In the genomic region with DNA sequence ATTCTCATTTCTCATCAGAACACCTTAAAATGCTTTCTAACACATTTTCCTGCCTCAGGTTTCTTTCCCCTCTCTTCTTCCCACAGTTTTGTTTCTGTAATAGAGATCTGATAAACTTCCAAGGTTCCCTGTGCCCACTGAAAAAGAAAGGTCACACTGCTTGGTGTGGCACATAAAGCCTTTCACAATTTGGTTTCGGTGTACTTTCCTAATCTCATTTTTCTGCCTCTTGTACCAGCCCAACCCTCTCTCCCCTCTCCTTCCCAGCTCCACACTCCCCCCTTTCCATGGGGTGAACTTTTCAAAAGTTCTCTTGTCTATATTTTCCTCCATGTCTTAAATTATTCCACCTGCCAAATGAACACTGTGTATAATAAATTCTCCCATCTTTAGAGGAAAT, we compare ENCODE assay signal across 14 cellular contexts.
"Had no signal": no experiment of that assay in that cellular context is flagged by ENCODE, and none has a peak within 500 bp of the region (broad histone marks: within the 10 kb centered on the region; RNA-seq: fewer than 3 reads in every experiment).

No MANE protein-coding gene starts in this region.

- H3K4me1 Mint-ChIP-seq: neural crest cell had no signal

- H3K9me3 ChIP-seq: heart left ventricle, ovary, upper lobe of left lung had no signal

- ATAC-seq: activated CD8-positive, alpha-beta T cell treated with anti-CD3 and anti-CD28 coated beads, Interleukin-2, amount 10 ng/mL, durations not matched to agents 7 days and 5 days; activated naive CD4-positive, alpha-beta T cell treated with anti-CD3 and anti-CD28 coated beads, Interleukin-2, amount 50 U/mL, for 72 hours; foreskin keratinocyte; heart left ventricle; left ventricle myocardium superior; T-cell had no signal

- H3K36me3 Mint-ChIP-seq: activated naive CD4-positive, alpha-beta T cell treated with anti-CD3 and anti-CD28 coated beads, Interleukin-2, amount 50 U/mL, for 72 hours had no signal

- H3K4me3 Mint-ChIP-seq: activated CD8-positive, alpha-beta T cell treated with anti-CD3 and anti-CD28 coated beads, Interleukin-2, amount 10 ng/mL, durations not matched to agents 7 days and 5 days; neural crest cell; T-cell had no signal

- H3K36me3 ChIP-seq: heart left ventricle, ovary, upper lobe of left lung had no signal

- H3K4me3 ChIP-seq: heart left ventricle, ovary, upper lobe of left lung had no signal

- H3K4me1 ChIP-seq: foreskin keratinocyte had no signal

- H3K27me3 ChIP-seq: foreskin keratinocyte, heart left ventricle, ovary, upper lobe of left lung had no signal

- H3K9me3 Mint-ChIP-seq: activated naive CD4-positive, alpha-beta T cell treated with anti-CD3 and anti-CD28 coated beads, Interleukin-2, amount 50 U/mL, for 72 hours; neural crest cell; T-cell had no signal

- DNase-seq: activated CD4-positive, alpha-beta T cell treated with anti-CD3 and anti-CD28 coated beads for 4 hours; activated CD8-positive, alpha-beta memory T cell treated with anti-CD3 and anti-CD28 coated beads, Interleukin-2, amount 50 U/mL, for 48 hours; activated CD8-positive, alpha-beta T cell treated with anti-CD3 and anti-CD28 coated beads, Interleukin-2, amount 10 ng/mL, durations not matched to agents 7 days and 5 days; foreskin keratinocyte; heart left ventricle; left ventricle myocardium superior; mesendoderm; ovary; stimulated activated CD4-positive, alpha-beta T cell treated with anti-CD3 and anti-CD28 coated beads, Interleukin-4, amount 100 ng/mL, for 1 hour; T-cell; upper lobe of left lung had no signal

- H3K27me3 Mint-ChIP-seq: T-cell had no signal

- H3K27ac Mint-ChIP-seq: activated CD8-positive, alpha-beta T cell treated with anti-CD3 and anti-CD28 coated beads, Interleukin-2, amount 10 ng/mL, durations not matched to agents 7 days and 5 days; activated naive CD4-positive, alpha-beta T cell treated with anti-CD3 and anti-CD28 coated beads, Interleukin-2, amount 50 U/mL, for 72 hours; T-cell had no signal

- H3K27ac ChIP-seq: foreskin keratinocyte, heart left ventricle, ovary, upper lobe of left lung, VCaP had no signal
